Comparison of ENCODE assay signal across 9 cellular contexts in the genomic region with DNA sequence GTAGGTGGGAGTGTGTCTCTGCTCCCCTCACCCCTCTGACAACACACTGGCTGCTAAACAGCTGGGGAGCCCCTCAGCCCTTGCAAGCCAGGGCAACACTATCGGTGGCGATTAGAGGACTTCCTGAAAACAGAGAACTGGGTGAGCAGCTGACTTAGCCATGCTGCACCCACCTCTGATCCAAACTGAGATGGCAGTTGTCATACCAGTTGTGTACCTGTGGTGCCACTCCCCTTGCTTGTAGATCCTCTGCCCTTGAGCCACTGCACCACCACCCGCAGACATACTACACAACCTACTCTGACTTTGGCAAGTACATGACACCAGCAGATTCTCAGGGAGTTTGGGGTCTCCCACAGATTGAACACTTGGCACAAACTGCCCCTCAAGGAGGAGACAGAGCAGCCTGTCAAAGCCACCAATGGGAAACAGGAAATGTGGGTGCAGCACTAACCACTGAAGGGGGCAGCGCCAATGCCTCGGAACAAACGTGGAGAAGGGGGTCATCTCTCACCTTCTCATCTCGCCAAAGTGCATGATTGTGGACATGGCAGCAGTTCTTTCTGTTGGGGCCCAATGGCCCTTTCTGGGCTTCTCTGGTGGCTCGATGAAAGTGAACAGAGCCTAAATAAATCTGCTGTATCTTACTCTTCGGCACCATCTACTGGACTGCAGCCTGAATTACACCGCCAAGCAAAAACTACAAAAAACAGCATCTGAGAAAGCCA.
DNase-seq lines count a peak whose midpoint lies in the region; ATAC-seq and TF ChIP-seq lines count a peak whose summit lies in the region.
"Had no signal": no experiment of that assay in that cellular context is flagged by ENCODE, and none has a peak within 500 bp of the region (broad histone marks: within the 10 kb centered on the region; RNA-seq: fewer than 3 reads in every experiment).

No MANE protein-coding gene starts in this region.

- H4K8ac ChIP-seq in mesenchymal stem cell (ENCODE audit: low read length), result no peak overlapping the region

- no peak overlapping the region for H3K14ac ChIP-seq in mesenchymal stem cell (ENCODE audit: low read length in 2 of 2)

- H3K4me3 Mint-ChIP-seq in HFFc6, result no peak overlapping the region
- no peak overlapping the region for H3K4me3 Mint-ChIP-seq in central memory CD8-positive, alpha-beta T cell
- H3K4me3 Mint-ChIP-seq: stimulated activated naive CD8-positive, alpha-beta T cell treated with anti-CD3 and anti-CD28 coated beads, Interleukin-15, Interleukin-2, amounts not matched to agents 100 ng/mL and 50 ng/mL, for 24 hours had no signal

- no peak overlapping the region for H3K27ac ChIP-seq in mesenchymal stem cell (ENCODE audit: low read length, poor library complexity, severe bottlenecking)

- no peak overlapping the region for H2BK5ac ChIP-seq in mesenchymal stem cell (ENCODE audit: low read depth, low read length, poor library complexity, severe bottlenecking)

- no peak overlapping the region for H3K18ac ChIP-seq in mesenchymal stem cell (ENCODE audit: low read depth in 1 of 2, low read length in 2 of 2)

- peaks cover 6 to 18% of the 10 kb centered on the region in 2 experiments for H3K36me3 ChIP-seq in mesenchymal stem cell (ENCODE audit: control insufficient read depth in 1 of 2, insufficient read depth in 2 of 2, low read depth in 1 of 2, low read length in 2 of 2)

- peak; percentile 90 for TF ChIP-seq CTCF in HFFc6 (IDR thresholded peaks at IDR 0.05)

- H2BK120ac ChIP-seq in mesenchymal stem cell (ENCODE audit: low read depth, low read length), result no peak overlapping the region

- H2AFZ ChIP-seq in mesenchymal stem cell (ENCODE audit: low read depth, low read length), result no peak overlapping the region

- peak; percentile 12 to 17 for DNase-seq in NOMO-1 (lab: John Stamatoyannopoulos, UW; ENCODE audit: unreplicated experiment in 2 of 2)
- DNase-seq in NOMO-1 treated with dmso at 0.1 percent for 144 hours (lab: John Stamatoyannopoulos, UW; ENCODE audit: unreplicated experiment), result no peak
- DNase-seq in HFFc6, result peak; percentile 34
- peak; percentile 36 for DNase-seq in RPMI7951 (ENCODE audit: low read depth)
- no peak for DNase-seq in central memory CD8-positive, alpha-beta T cell (ENCODE audit: low spot score in 2 of 2)
- DNase-seq in mesenchymal stem cell, result peak; percentile 52
- DNase-seq in GF-D8 (lab: John Stamatoyannopoulos, UW), result no peak

- peaks cover 7% of the 10 kb centered on the region; the same call in 1 of the 2 replicates for H3K4me1 Mint-ChIP-seq in HFFc6 (ENCODE audit: low read depth)
- H3K4me1 Mint-ChIP-seq in central memory CD8-positive, alpha-beta T cell, result peaks cover 10% of the 10 kb centered on the region

- peaks cover 2% of the 10 kb centered on the region for H3K79me1 ChIP-seq in mesenchymal stem cell (replicated peaks; ENCODE audit: low read length, poor library complexity, severe bottlenecking)

- H3K4me2 ChIP-seq in mesenchymal stem cell (ENCODE audit: low read length, poor library complexity, severe bottlenecking), result no peak overlapping the region

- H3K27me3 Mint-ChIP-seq in HFFc6 (ENCODE audit: insufficient read depth), result no peaks in the 10 kb centered on the region
- H3K27me3 Mint-ChIP-seq in central memory CD8-positive, alpha-beta T cell, result no peaks in the 10 kb centered on the region
- H3K27me3 Mint-ChIP-seq: stimulated activated naive CD8-positive, alpha-beta T cell treated with anti-CD3 and anti-CD28 coated beads, Interleukin-15, Interleukin-2, amounts not matched to agents 100 ng/mL and 50 ng/mL, for 24 hours had no signal

- WGBS in mesenchymal stem cell, result 63% methylated on average over 10 of the region's 10 CpGs

- H3K9ac ChIP-seq in mesenchymal stem cell (ENCODE audit: low read length), result no peak overlapping the region

- H2BK12ac ChIP-seq in mesenchymal stem cell (ENCODE audit: low read length in 2 of 2), result no peak overlapping the region

- ATAC-seq in central memory CD8-positive, alpha-beta T cell (replicated peaks; ENCODE audit: extremely low read depth, poor library complexity, severe bottlenecking), result peak; percentile 56
- ATAC-seq in GM19035 (IDR thresholded peaks at IDR 0.05; ENCODE audit: unreplicated experiment), result no peak

- H3K4ac ChIP-seq in mesenchymal stem cell (ENCODE audit: low read depth in 1 of 2, low read length in 2 of 2), result no peak overlapping the region

- no peak overlapping the region for H4K91ac ChIP-seq in mesenchymal stem cell (ENCODE audit: low read length)

- no peak overlapping the region for H3K23ac ChIP-seq in mesenchymal stem cell (ENCODE audit: low read length in 2 of 2)

- H3K9me3 Mint-ChIP-seq in HFFc6, result no peaks in the 10 kb centered on the region; the same call in 1 of the 2 replicates
- no peaks in the 10 kb centered on the region for H3K9me3 Mint-ChIP-seq in central memory CD8-positive, alpha-beta T cell

- no peak overlapping the region for H3K4me3 ChIP-seq in mesenchymal stem cell (ENCODE audit: insufficient read depth in 1 of 2, low read depth in 1 of 2, low read length in 2 of 2)

- H3K27ac Mint-ChIP-seq in HFFc6, result peak overlapping the region; percentile 27; the same call in 1 of the 2 replicates
- no peak overlapping the region for H3K27ac Mint-ChIP-seq in central memory CD8-positive, alpha-beta T cell (ENCODE audit: low read depth)
- H3K27ac Mint-ChIP-seq: stimulated activated naive CD8-positive, alpha-beta T cell treated with anti-CD3 and anti-CD28 coated beads, Interleukin-15, Interleukin-2, amounts not matched to agents 100 ng/mL and 50 ng/mL, for 24 hours had no signal

- H2AK5ac ChIP-seq in mesenchymal stem cell (ENCODE audit: low read length, severe bottlenecking), result no peak overlapping the region

- no peaks in the 10 kb centered on the region for H3K27me3 ChIP-seq in mesenchymal stem cell (ENCODE audit: control insufficient read depth in 1 of 2, insufficient read depth in 1 of 2, low read length in 2 of 2)

- peaks cover 23% of the 10 kb centered on the region for H3K36me3 Mint-ChIP-seq in HFFc6 (ENCODE audit: low read depth)
- no peaks in the 10 kb centered on the region for H3K36me3 Mint-ChIP-seq in central memory CD8-positive, alpha-beta T cell (ENCODE audit: insufficient read depth)

- no peaks in the 10 kb centered on the region for H3K4me1 ChIP-seq in mesenchymal stem cell (ENCODE audit: control insufficient read depth, insufficient read depth, low read depth, low read length)

- peaks cover 5% of the 10 kb centered on the region for H3K9me3 ChIP-seq in mesenchymal stem cell (ENCODE audit: control insufficient read depth, low read length)

- no peak overlapping the region for H2BK15ac ChIP-seq in mesenchymal stem cell (ENCODE audit: low read depth, poor library complexity, severe bottlenecking)

Comparison
In these comparisons a context has a peak if more than half of its experiments do, and no peak if none do; other contexts are left out.
1. DNase-seq: peak in NOMO-1 (2 of 2), HFFc6 (single experiment), RPMI7951 (single experiment) and mesenchymal stem cell (single experiment); none in NOMO-1 treated with dmso at 0.1 percent for 144 hours (single experiment), central memory CD8-positive, alpha-beta T cell (0 of 2) and GF-D8 (single experiment).